35 cellular contexts compared by ENCODE assay signal in genomic region chr10:7040681-7041080, GRCh38.
DNase-seq lines count a peak whose midpoint lies in the region; ATAC-seq, FAIRE-seq and TF ChIP-seq lines count a peak whose summit lies in the region.
"Had no signal": no experiment of that assay in that cellular context is flagged by ENCODE, and none has a peak within 500 bp of the region (broad histone marks: within the 10 kb centered on the region; RNA-seq: fewer than 3 reads in every experiment).

No MANE protein-coding gene starts in this region.

- no peaks in the 10 kb centered on the region for H3K27me3 Mint-ChIP-seq in natural killer cell treated with Interleukin-12 subunit alpha and Interleukin-12 subunit beta and Interleukin-15 and Interleukin-18, amount 100 ng/mL, for 72 hours
- H3K27me3 Mint-ChIP-seq in natural killer cell (ENCODE audit: low read depth in 2 of 2) (no peaks in the 10 kb centered on the region), immature natural killer cell (ENCODE audit: low read depth in 3 of 3) (no peaks in the 10 kb centered on the region), glutamatergic neuron (ENCODE audit: unreplicated experiment) (no peaks in the 10 kb centered on the region)
- H3K27me3 Mint-ChIP-seq: CD4-positive, alpha-beta T cell had no signal

- no peak overlapping the region for H2BK15ac ChIP-seq in neuronal stem cell (ENCODE audit: low read length)

- no peak overlapping the region for H4K91ac ChIP-seq in neuronal stem cell (ENCODE audit: low read depth, low read length, poor library complexity)

- TF ChIP-seq EP300 in A549 (IDR thresholded peaks at IDR 0.05): no peak

- H3K4me2 ChIP-seq in A549: peak overlapping the region; percentile 5; the same call in 1 of the 3 replicates
- no peak overlapping the region for H3K4me2 ChIP-seq in neuronal stem cell (ENCODE audit: insufficient read depth, low read length, poor library complexity, severe bottlenecking)
- H3K4me2 ChIP-seq: BLaER1; BLaER1 treated with 17β-estradiol and CSF1 and Interleukin-3, amounts not matched to agents 10 nM and 100 nM had no signal

- WGBS in A549 (ENCODE audit: missing lambda C conversion rate): 7% methylated on average over 7 of the region's 11 CpGs
- no CpG with 5 or more reads among the region's 11 CpGs for WGBS in neuronal stem cell (ENCODE audit: extremely low coverage in 2 of 2, insufficient read length in 2 of 2, insufficient replicate concordance in 1 of 2), 2 donors

- no peak for TF ChIP-seq RAD21 in A549 (conservative IDR thresholded peaks at IDR 0.05 in 1 of 2, IDR thresholded peaks at IDR 0.05 in 1 of 2)

- peaks cover 3% of the 10 kb centered on the region for H3K9me3 Mint-ChIP-seq in natural killer cell treated with Interleukin-12 subunit alpha and Interleukin-12 subunit beta and Interleukin-15 and Interleukin-18, amount 100 ng/mL, for 72 hours
- H3K9me3 Mint-ChIP-seq in natural killer cell (no peaks in the 10 kb centered on the region), immature natural killer cell (no peaks in the 10 kb centered on the region), glutamatergic neuron (ENCODE audit: unreplicated experiment) (no peaks in the 10 kb centered on the region)
- H3K9me3 Mint-ChIP-seq: CD4-positive, alpha-beta T cell; CD4-positive, CD25-positive, alpha-beta regulatory T cell; CD8-positive, alpha-beta memory T cell; CD8-positive, alpha-beta T cell had no signal

- peak overlapping the region; percentile 40 for H3K18ac ChIP-seq in neuronal stem cell (ENCODE audit: low read length)

- peaks cover 40% of the 10 kb centered on the region for H3K36me3 Mint-ChIP-seq in natural killer cell treated with Interleukin-12 subunit alpha and Interleukin-12 subunit beta and Interleukin-15 and Interleukin-18, amount 100 ng/mL, for 72 hours
- no peaks in the 10 kb centered on the region for H3K36me3 Mint-ChIP-seq in natural killer cell
- H3K36me3 Mint-ChIP-seq in immature natural killer cell: peaks cover 0 to 19% (median 3%) of the 10 kb centered on the region in 3 donors
- no peaks in the 10 kb centered on the region for H3K36me3 Mint-ChIP-seq in glutamatergic neuron (ENCODE audit: unreplicated experiment)
- H3K36me3 Mint-ChIP-seq: CD4-positive, alpha-beta memory T cell; CD4-positive, CD25-positive, alpha-beta regulatory T cell; CD8-positive, alpha-beta T cell had no signal

- no peak for FAIRE-seq in A549 (lab: Jason Lieb, UNC)
- FAIRE-seq: A204.1, D721Med had no signal

- H3K14ac ChIP-seq in neuronal stem cell (ENCODE audit: low read length): no peak overlapping the region

- H3K79me1 ChIP-seq in neuronal stem cell (ENCODE audit: low read depth, low read length): peaks cover 2% of the 10 kb centered on the region

- H3K4ac ChIP-seq in neuronal stem cell (ENCODE audit: low read length): no peak overlapping the region

- POLR2A ChIA-PET in A549 (lab: Yijun Ruan, JAX): no interaction called here

- H3K4me3 ChIP-seq in A549 (no peak overlapping the region), neuronal stem cell (ENCODE audit: low read length in 2 of 2) (no peak overlapping the region)
- H3K4me3 ChIP-seq: BLaER1; BLaER1 treated with 17β-estradiol and CSF1 and Interleukin-3, amounts not matched to agents 10 nM and 100 nM had no signal

- no peak overlapping the region for H3K9ac ChIP-seq in neuronal stem cell (ENCODE audit: low read depth, low read length, poor library complexity)
- H3K9ac ChIP-seq: BLaER1; BLaER1 treated with 17β-estradiol and CSF1 and Interleukin-3, amounts not matched to agents 10 nM and 100 nM had no signal

- intact Hi-C loops in natural killer cell (cut with micrococcal nuclease) (no loop called here), left colon (cut with DNase I, micrococcal nuclease) (no loop called here)

- CTCF ChIA-PET in A549 (lab: Yijun Ruan, JAX): no interaction called here

- no peak overlapping the region for H3K4me3 Mint-ChIP-seq in natural killer cell treated with Interleukin-12 subunit alpha and Interleukin-12 subunit beta and Interleukin-15 and Interleukin-18, amount 100 ng/mL, for 72 hours
- H3K4me3 Mint-ChIP-seq in natural killer cell (no peak overlapping the region), immature natural killer cell (peak overlapping the region in 1 of 5 donors; percentile 14), glutamatergic neuron (ENCODE audit: unreplicated experiment) (no peak overlapping the region)
- H3K4me3 Mint-ChIP-seq: B cell; CD14-positive monocyte; CD4-positive, alpha-beta memory T cell; CD4-positive, alpha-beta T cell; CD4-positive, CD25-positive, alpha-beta regulatory T cell; CD8-positive, alpha-beta memory T cell; CD8-positive, alpha-beta T cell had no signal

- no peak overlapping the region for H2AFZ ChIP-seq in neuronal stem cell (ENCODE audit: low read length)

- H3K27me3 ChIP-seq in neuronal stem cell (ENCODE audit: control insufficient read depth in 3 of 3, insufficient read depth in 3 of 3, low read depth in 1 of 3, low read length in 3 of 3): peaks cover 0 to 2% (median 0%) of the 10 kb centered on the region in 3 experiments
- H3K27me3 ChIP-seq: BE2C, BLaER1 had no signal

- peaks cover 90 to 93% of the 10 kb centered on the region in 2 donors for H3K4me1 Mint-ChIP-seq in natural killer cell treated with Interleukin-12 subunit alpha and Interleukin-12 subunit beta and Interleukin-15 and Interleukin-18, amount 100 ng/mL, for 72 hours (ENCODE audit: low read depth in 2 of 2)
- H3K4me1 Mint-ChIP-seq in natural killer cell: peaks cover 92 to 95% of the 10 kb centered on the region in 2 donors
- peaks cover 93% of the 10 kb centered on the region in 2 donors for H3K4me1 Mint-ChIP-seq in immature natural killer cell
- H3K4me1 Mint-ChIP-seq in glutamatergic neuron (ENCODE audit: low read depth, unreplicated experiment): no peaks in the 10 kb centered on the region

- H3K23ac ChIP-seq in neuronal stem cell (ENCODE audit: low read depth, low read length, poor library complexity): no peak overlapping the region

- no peak for DNase-seq in natural killer cell treated with Interleukin-12 subunit alpha and Interleukin-12 subunit beta and Interleukin-15 and Interleukin-18, amount 100 ng/mL, for 72 hours (ENCODE audit: low spot score)
- DNase-seq in natural killer cell: no peak
- DNase-seq in A549 (ENCODE audit: low read depth in 1 of 2, low spot score in 1 of 2): no peak
- DNase-seq in immature natural killer cell: no peak
- DNase-seq in neuronal stem cell (ENCODE audit: low spot score): no peak
- DNase-seq in 8988T: no peak
- DNase-seq in left colon: no peak
- DNase-seq in glutamatergic neuron: no peak
- DNase-seq: ACHN; AML-193; BE2C; C1 segment of cervical spinal cord; Caco-2; Calu3; CD4-positive, alpha-beta memory T cell; CD4-positive, alpha-beta T cell; CD4-positive, CD25-positive, alpha-beta regulatory T cell; CD8-positive, alpha-beta memory T cell; CD8-positive, alpha-beta T cell; COR-L47; DMS 273 treated with DMSO at 0.1 percent for 48 hours; DMS153; DMS53; DMS79; DMS79 treated with DMSO at 0.1 percent for 48 hours; DND-41; EL had no signal

- no peak for TF ChIP-seq CTCF in natural killer cell (IDR thresholded peaks at IDR 0.05)
- TF ChIP-seq CTCF in A549 (IDR thresholded peaks at IDR 0.05): no peak
- TF ChIP-seq CTCF in glutamatergic neuron (IDR thresholded peaks at IDR 0.05; ENCODE audit: partially characterized antibody, unreplicated experiment): no peak

- H3K4me1 ChIP-seq in A549 (no peaks in the 10 kb centered on the region), neuronal stem cell (ENCODE audit: control insufficient read depth in 2 of 2, insufficient read depth in 1 of 2, low read depth in 1 of 2, low read length in 2 of 2) (no peaks in the 10 kb centered on the region)
- H3K4me1 ChIP-seq: BE2C, Caco-2 had no signal

- H3K27ac Mint-ChIP-seq in natural killer cell treated with Interleukin-12 subunit alpha and Interleukin-12 subunit beta and Interleukin-15 and Interleukin-18, amount 100 ng/mL, for 72 hours: peak overlapping the region; percentile 97 to 99
- H3K27ac Mint-ChIP-seq in natural killer cell: no peak overlapping the region
- H3K27ac Mint-ChIP-seq in immature natural killer cell: peak overlapping the region in 5 of 6 donors; percentile 16 to 54 (median 31)
- H3K27ac Mint-ChIP-seq in glutamatergic neuron (ENCODE audit: unreplicated experiment): no peak overlapping the region
- H3K27ac Mint-ChIP-seq: B cell; CD14-positive monocyte; CD4-positive, alpha-beta memory T cell; CD4-positive, alpha-beta T cell; CD4-positive, CD25-positive, alpha-beta regulatory T cell; CD8-positive, alpha-beta T cell had no signal

- H3K27ac ChIP-seq in A549: no peak overlapping the region
- H3K27ac ChIP-seq in neuronal stem cell (replicated peaks; ENCODE audit: low read length): no peak overlapping the region
- H3K27ac ChIP-seq: 22Rv1, BLaER1, C4-2B had no signal

- no peak overlapping the region for H2BK12ac ChIP-seq in neuronal stem cell (ENCODE audit: low read length)

- no peak overlapping the region for H4K8ac ChIP-seq in neuronal stem cell (ENCODE audit: low read depth, low read length)

- H3K36me3 ChIP-seq in neuronal stem cell (replicated peaks in 1 of 2; ENCODE audit: control insufficient read depth in 2 of 2, insufficient read depth in 2 of 2, low read length in 2 of 2): no peaks in the 10 kb centered on the region
- H3K36me3 ChIP-seq: BE2C; BLaER1 treated with 17β-estradiol and CSF1 and Interleukin-3, amounts not matched to agents 10 nM and 100 nM had no signal

- H3K9me3 ChIP-seq in A549 (no peaks in the 10 kb centered on the region), neuronal stem cell (replicated peaks in 1 of 2; ENCODE audit: control insufficient read depth in 2 of 2, insufficient read depth in 1 of 2, low read depth in 1 of 2, low read length in 2 of 2) (no peaks in the 10 kb centered on the region)
- H3K9me3 ChIP-seq: BE2C; BLaER1; BLaER1 treated with 17β-estradiol and CSF1 and Interleukin-3, amounts not matched to agents 10 nM and 100 nM; Caco-2 had no signal

- ATAC-seq in natural killer cell treated with Interleukin-12 subunit alpha and Interleukin-12 subunit beta and Interleukin-15 and Interleukin-18, amount 100 ng/mL, for 72 hours: no peak
- ATAC-seq in natural killer cell (no peak), A549 (0 out of 6 replicates have a peak, but pooled peaks of 1 of the 2 experiments have one; percentile 15), left colon (no peak)
- ATAC-seq: CD8-positive, alpha-beta T cell had no signal

- no peak for TF ChIP-seq POLR2A in A549 (IDR thresholded peaks at IDR 0.05; ENCODE audit: low read length)

- no peak overlapping the region for H2AK5ac ChIP-seq in neuronal stem cell (ENCODE audit: low read depth, low read length)

- H2BK5ac ChIP-seq in neuronal stem cell (ENCODE audit: low read length): no peak overlapping the region

- no peak overlapping the region for H2BK120ac ChIP-seq in neuronal stem cell (ENCODE audit: low read depth, low read length)

TF ChIP-seq in A549, 52 proteins besides CTCF, POLR2A, EP300 and RAD21 (continues in another document):
- no peak for TF ChIP-seq ZFP36 (IDR thresholded peaks at IDR 0.05; ENCODE audit: borderline replicate concordance, partially characterized antibody)

Comparison
In these comparisons a context has a peak if more than half of its experiments do, and no peak if none do; other contexts are left out.
1. H3K27ac Mint-ChIP-seq: peak in natural killer cell treated with Interleukin-12 subunit alpha and Interleukin-12 subunit beta and Interleukin-15 and Interleukin-18, amount 100 ng/mL, for 72 hours (2 of 2) and immature natural killer cell (5 of 6); none in natural killer cell (0 of 2) and glutamatergic neuron (single experiment).